Comparison of ENCODE assay signal across 18 cellular contexts in the genomic region with DNA sequence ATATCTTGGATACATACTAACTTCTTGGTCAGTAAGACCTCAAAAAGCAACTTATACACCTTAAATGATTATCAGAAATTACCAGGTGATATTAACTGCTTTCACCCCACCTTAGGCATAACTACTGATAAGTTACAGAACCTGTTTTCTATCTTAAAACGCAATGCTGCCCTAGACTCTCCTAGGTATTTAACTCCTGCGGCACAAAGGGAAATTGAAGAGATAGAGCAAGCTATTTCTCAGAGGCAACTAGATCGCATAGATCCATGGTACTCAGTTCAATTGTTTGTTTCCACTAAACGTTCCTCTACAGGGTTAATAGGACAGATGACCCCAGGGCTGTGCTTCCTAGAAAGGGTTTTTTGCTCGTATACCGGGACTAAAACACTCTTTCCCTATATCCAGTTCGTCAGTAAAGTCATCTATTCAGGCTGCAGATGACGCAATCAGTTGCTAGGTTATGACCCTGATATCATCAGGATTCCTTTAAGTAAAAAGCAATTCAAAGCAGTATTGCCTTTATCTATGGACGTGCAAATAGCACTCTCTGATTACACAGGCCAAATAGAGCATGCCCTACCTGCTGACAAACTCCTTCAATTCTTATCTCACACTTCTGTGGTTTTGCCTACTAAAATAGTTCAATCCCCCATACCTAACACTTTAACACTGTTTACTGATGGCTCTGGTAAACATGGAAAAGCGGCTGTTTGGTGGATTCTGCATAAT.
"Had no signal": no experiment of that assay in that cellular context is flagged by ENCODE, and none has a peak within 500 bp of the region (broad histone marks: within the 10 kb centered on the region; RNA-seq: fewer than 3 reads in every experiment).

No MANE protein-coding gene starts in this region.

- H3K4me3 ChIP-seq: esophagus muscularis mucosa, gastroesophageal sphincter, left ventricle myocardium inferior, lower lobe of right lung, ovary, right atrium auricular region, spleen, transverse colon had no signal

- H3K36me3 ChIP-seq: esophagus muscularis mucosa, gastroesophageal sphincter, left ventricle myocardium inferior, lower lobe of right lung, ovary, right atrium auricular region, spleen, transverse colon had no signal

- ATAC-seq: gastroesophageal sphincter; lower lobe of right lung; natural killer cell; stimulated activated memory B cell treated with anti-CD40 and anti-IgM and Interleukin-4, amounts not matched to agents 10 μg/mL and 1 μg/mL and 100 μg/mL, for 72 hours had no signal

- H3K9me3 ChIP-seq: gastroesophageal sphincter, lower lobe of right lung, right atrium auricular region, transverse colon had no signal

- FAIRE-seq: keratinocyte had no signal

- H3K27ac ChIP-seq: epithelial cell of prostate, esophagus muscularis mucosa, gastroesophageal sphincter, left ventricle myocardium inferior, lower lobe of right lung, ovary, right atrium auricular region, spleen, transverse colon had no signal

- H3K27me3 ChIP-seq: esophagus muscularis mucosa, gastroesophageal sphincter, ovary, right atrium auricular region, transverse colon had no signal

- DNase-seq: effector memory CD4-positive, alpha-beta T cell; glutamatergic neuron; immature natural killer cell; left ventricle myocardium inferior; lower lobe of right lung; natural killer cell; ovary; spleen; stimulated activated CD4-positive, alpha-beta T cell treated with anti-CD3 and anti-CD28 coated beads, Interleukin-15, amount 100 ng/mL, for 24 hours; stimulated activated CD4-positive, alpha-beta T cell treated with anti-CD3 and anti-CD28 coated beads, Interleukin-1b, Interleukin-23, amount 100 ng/mL, for 48 hours; stimulated activated CD4-positive, alpha-beta T cell treated with anti-CD3 and anti-CD28 coated beads, Interleukin-4, amount 100 ng/mL, for 24 hours; transverse colon had no signal

- H3K4me1 ChIP-seq: esophagus muscularis mucosa, gastroesophageal sphincter, left ventricle myocardium inferior, lower lobe of right lung, right atrium auricular region, spleen, transverse colon had no signal
